8 cellular contexts compared by ENCODE assay signal in genomic region chr2:182186132-182186735, GRCh38.
A peak's percentile ranks its signal among the peaks of the same experiment; 100 is the strongest.
DNase-seq lines count a peak whose midpoint lies in the region; ATAC-seq and TF ChIP-seq lines count a peak whose summit lies in the region.

No MANE protein-coding gene starts in this region.

- H3K4me3 Mint-ChIP-seq in brain, result no peak overlapping the region

- no peak overlapping the region for H3K4me3 ChIP-seq in vagina

- TF ChIP-seq POLR2A in vagina (IDR thresholded peaks at IDR 0.05), result no peak

- H3K36me3 ChIP-seq in vagina, result peaks cover 0 to 9% of the 10 kb centered on the region in 2 donors

- H3K4me1 Mint-ChIP-seq in brain, result peaks cover 13% of the 10 kb centered on the region

- H3K27ac ChIP-seq in vagina, result no peak overlapping the region

- H3K9me3 Mint-ChIP-seq in brain, result peaks cover 3 to 21% (median 12%) of the 10 kb centered on the region in 5 experiments

- H3K27me3 ChIP-seq in vagina, result no peaks in the 10 kb centered on the region

- TF ChIP-seq CTCF in brain (conservative IDR thresholded peaks at IDR 0.05) (peak; percentile 91 to 94), vagina (IDR thresholded peaks at IDR 0.05) (peak; percentile 62 to 88 (median 81))

- DNase-seq in NCI-H524 (lab: John Stamatoyannopoulos, UW) (peak; percentile 34 to 59), NCI-H524 treated with DMSO at 0.1 percent for 48 hours (lab: John Stamatoyannopoulos, UW) (no peak), NCI-H345 (lab: John Stamatoyannopoulos, UW) (peak; percentile 64), kidney tubule cell (ENCODE audit: low spot score) (peak; percentile 59), vagina (ENCODE audit: extremely low spot score in 2 of 2) (no peak)
- DNase-seq in activated CD4-positive, CD25-positive, alpha-beta regulatory T cell treated with anti-CD3 and anti-CD28 coated beads, Interleukin-2, amount 50 U/mL, for 72 hours, result no peak

- peak; percentile 55 for ATAC-seq in HG02981 (IDR thresholded peaks at IDR 0.05; ENCODE audit: unreplicated experiment)

- H3K4me1 ChIP-seq in vagina, result no peaks in the 10 kb centered on the region

- peaks cover 3% of the 10 kb centered on the region for H3K9me3 ChIP-seq in vagina

- peak overlapping the region; percentile 14 to 79 (median 51) for H3K27ac Mint-ChIP-seq in brain

- H3K36me3 Mint-ChIP-seq in brain, result peaks cover 33% of the 10 kb centered on the region

- intact Hi-C loops in vagina (cut with DNase I), result loop anchor here (5.0 kb wide), 1 partner anchor 466 kb away; no protein-coding TSS in a partner anchor

- no peaks in the 10 kb centered on the region for H3K27me3 Mint-ChIP-seq in brain

Comparison
In these comparisons a context has a peak if more than half of its experiments do, and no peak if none do; other contexts are left out.
1. DNase-seq: peak in NCI-H524 (2 of 2), NCI-H345 (single experiment) and kidney tubule cell (single experiment); none in NCI-H524 treated with DMSO at 0.1 percent for 48 hours (single experiment), vagina (0 of 2) and activated CD4-positive, CD25-positive, alpha-beta regulatory T cell treated with anti-CD3 and anti-CD28 coated beads, Interleukin-2, amount 50 U/mL, for 72 hours (single experiment).